In the genomic region with DNA sequence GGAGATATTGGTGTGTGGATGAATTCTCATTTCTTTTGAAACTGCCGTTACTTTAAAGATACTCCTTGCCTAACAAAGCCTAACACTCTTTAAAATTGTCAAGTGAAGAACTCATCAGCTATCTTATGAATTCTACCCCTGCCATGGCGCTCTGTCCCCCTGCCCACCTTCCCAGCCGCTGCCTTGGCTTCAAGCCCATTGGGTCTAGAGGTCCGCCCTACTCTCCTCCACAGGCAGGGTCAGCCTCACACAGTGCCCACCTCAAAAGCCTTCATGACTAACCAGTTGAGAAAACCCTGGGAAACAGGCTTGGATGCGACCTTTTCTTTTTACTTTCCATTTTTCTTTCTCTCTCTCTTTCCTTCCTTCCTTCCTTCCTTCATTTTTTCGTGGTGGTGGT, we compare ENCODE assay signal across 27 cellular contexts.
"Had no signal": no experiment of that assay in that cellular context is flagged by ENCODE, and none has a peak within 500 bp of the region (broad histone marks: within the 10 kb centered on the region; RNA-seq: fewer than 3 reads in every experiment).

No MANE protein-coding gene starts in this region.

- H3K27ac Mint-ChIP-seq: activated CD4-positive, alpha-beta memory T cell treated with anti-CD3 and anti-CD28 coated beads for 36 hours; activated CD8-positive, alpha-beta memory T cell treated with anti-CD3 and anti-CD28 coated beads, Interleukin-2, amount 10 ng/mL, durations not matched to agents 7 days and 5 days; activated naive CD4-positive, alpha-beta T cell treated with anti-CD3 and anti-CD28 coated beads, Interleukin-2, amount 10 ng/mL, durations not matched to agents 7 days and 5 days; activated naive CD8-positive, alpha-beta T cell; T-helper 1 cell treated with Interleukin-12 subunit alpha and Interleukin-12 subunit beta and Interleukin-4 antibody, amounts not matched to agents 30 μg/mL and 1 μg/mL, for 36 hours; T-helper 2 cell treated with Interferon-gamma antibody and Interleukin-4, amounts not matched to agents 5 μg/mL and 100 μg/mL, for 36 hours had no signal

- H3K27ac ChIP-seq: ascending aorta, cardiac muscle cell, SJSA1 had no signal

- H3K9me3 ChIP-seq: ascending aorta, SJSA1, SK-N-SH had no signal

- H3K4me1 ChIP-seq: ascending aorta, SJSA1 had no signal

- DNase-seq: activated CD4-positive, alpha-beta memory T cell treated with anti-CD3 and anti-CD28 coated beads for 36 hours; activated CD4-positive, alpha-beta T cell treated with anti-CD3 and anti-CD28 coated beads for 4 hours; activated CD4-positive, alpha-beta T cell treated with anti-CD3 and anti-CD28 coated beads, Interleukin-2, amount 50 U/mL, for 1 hour; activated CD8-positive, alpha-beta memory T cell treated with anti-CD3 and anti-CD28 coated beads, Interleukin-2, amount 10 ng/mL, durations not matched to agents 7 days and 5 days; activated CD8-positive, alpha-beta memory T cell treated with anti-CD3 and anti-CD28 coated beads, Interleukin-2, amount 50 U/mL, for 48 hours; activated effector memory CD4-positive, alpha-beta T cell treated with Interleukin-2 at 50 U/mL for 16 hours; activated naive CD4-positive, alpha-beta T cell treated with anti-CD3 and anti-CD28 coated beads, Interleukin-2, amount 10 ng/mL, durations not matched to agents 7 days and 5 days; activated T-cell treated with anti-CD3 and anti-CD28 coated beads, Interleukin-2, amount 50 U/mL, for 48 hours; amniotic stem cell; KG1; NCI-H1105; NCI-H1417 treated with DMSO at 0.1 percent for 48 hours; NCI-H187 treated with DMSO at 0.1 percent for 48 hours; NCI-H2081; NCI-H345; NCI-H524 treated with DMSO at 0.1 percent for 48 hours; SHP77 treated with DMSO at 0.1 percent for 48 hours; SK-N-SH had no signal

- H3K36me3 ChIP-seq: ascending aorta, cardiac muscle cell, SJSA1 had no signal

- H3K4me3 ChIP-seq: ascending aorta, cardiac muscle cell, SJSA1 had no signal

- ATAC-seq: activated CD4-positive, CD25-positive, alpha-beta regulatory T cell treated with anti-CD3 and anti-CD28 coated beads, Interleukin-2, amount 50 U/mL, for 24 hours; activated CD8-positive, alpha-beta memory T cell treated with anti-CD3 and anti-CD28 coated beads, Interleukin-2, amount 10 ng/mL, durations not matched to agents 7 days and 5 days; Panc1 had no signal

- H3K27me3 ChIP-seq: ascending aorta, SJSA1 had no signal

- H3K27me3 Mint-ChIP-seq: activated naive CD8-positive, alpha-beta T cell had no signal

- H3K9me3 Mint-ChIP-seq: activated naive CD4-positive, alpha-beta T cell treated with anti-CD3 and anti-CD28 coated beads, Interleukin-2, amount 10 ng/mL, durations not matched to agents 7 days and 5 days; central memory CD8-positive, alpha-beta T cell; T-helper 1 cell treated with Interleukin-12 subunit alpha and Interleukin-12 subunit beta and Interleukin-4 antibody, amounts not matched to agents 30 μg/mL and 1 μg/mL, for 36 hours; T-helper 2 cell treated with Interferon-gamma antibody and Interleukin-4, amounts not matched to agents 5 μg/mL and 100 μg/mL, for 36 hours had no signal

- H3K36me3 Mint-ChIP-seq: activated CD4-positive, alpha-beta memory T cell treated with anti-CD3 and anti-CD28 coated beads for 36 hours; activated CD8-positive, alpha-beta memory T cell treated with anti-CD3 and anti-CD28 coated beads, Interleukin-2, amount 10 ng/mL, durations not matched to agents 7 days and 5 days; activated naive CD4-positive, alpha-beta T cell treated with anti-CD3 and anti-CD28 coated beads, Interleukin-2, amount 10 ng/mL, durations not matched to agents 7 days and 5 days had no signal

- H3K9ac ChIP-seq: SK-N-SH had no signal

- H3K4me2 ChIP-seq: SK-N-SH had no signal

- H3K4me1 Mint-ChIP-seq: activated CD8-positive, alpha-beta memory T cell treated with anti-CD3 and anti-CD28 coated beads, Interleukin-2, amount 10 ng/mL, durations not matched to agents 7 days and 5 days; activated naive CD4-positive, alpha-beta T cell treated with anti-CD3 and anti-CD28 coated beads, Interleukin-2, amount 10 ng/mL, durations not matched to agents 7 days and 5 days; central memory CD8-positive, alpha-beta T cell had no signal

- H3K4me3 Mint-ChIP-seq: activated CD4-positive, alpha-beta memory T cell treated with anti-CD3 and anti-CD28 coated beads for 36 hours; activated CD8-positive, alpha-beta memory T cell treated with anti-CD3 and anti-CD28 coated beads, Interleukin-2, amount 10 ng/mL, durations not matched to agents 7 days and 5 days; activated naive CD4-positive, alpha-beta T cell treated with anti-CD3 and anti-CD28 coated beads, Interleukin-2, amount 10 ng/mL, durations not matched to agents 7 days and 5 days; activated naive CD8-positive, alpha-beta T cell; central memory CD8-positive, alpha-beta T cell; T-helper 1 cell treated with Interleukin-12 subunit alpha and Interleukin-12 subunit beta and Interleukin-4 antibody, amounts not matched to agents 30 μg/mL and 1 μg/mL, for 36 hours; T-helper 2 cell treated with Interferon-gamma antibody and Interleukin-4, amounts not matched to agents 5 μg/mL and 100 μg/mL, for 36 hours had no signal
